Comparison of ENCODE assay signal across 9 cellular contexts in genomic region chr1:4825841-4826450, GRCh38.
DNase-seq lines count a peak whose midpoint lies in the region; ATAC-seq and TF ChIP-seq lines count a peak whose summit lies in the region.
"Had no signal": no experiment of that assay in that cellular context is flagged by ENCODE, and none has a peak within 500 bp of the region (broad histone marks: within the 10 kb centered on the region; RNA-seq: fewer than 3 reads in every experiment).

No MANE protein-coding gene starts in this region.

- TF ChIP-seq POLR2A in adrenal gland (IDR thresholded peaks at IDR 0.05), result no peak

- DNase-seq in DMS114 treated with DMSO at 0.1 percent for 48 hours (lab: John Stamatoyannopoulos, UW; ENCODE audit: unreplicated experiment), result peak; percentile 14
- peak; percentile 2 for DNase-seq in HT-29 (ENCODE audit: low spot score)
- no peak for DNase-seq in adrenal gland
- DNase-seq in medulla oblongata (ENCODE audit: extremely low spot score), result peak; percentile 60
- DNase-seq in AG20443 (ENCODE audit: low spot score), result no peak
- no peak for DNase-seq in HFFc6

- no peak overlapping the region for H3K4me3 Mint-ChIP-seq in HFFc6
- H3K4me3 Mint-ChIP-seq: IgD-negative memory B cell had no signal

- H3K9me3 ChIP-seq in adrenal gland (replicated peaks in 1 of 3), result no peaks in the 10 kb centered on the region

- ATAC-seq in GM18870 (IDR thresholded peaks at IDR 0.05; ENCODE audit: unreplicated experiment) (no peak), HG03175 (IDR thresholded peaks at IDR 0.05; ENCODE audit: unreplicated experiment) (no peak)

- H3K27me3 ChIP-seq in adrenal gland, result no peaks in the 10 kb centered on the region

- intact Hi-C loops in adrenal gland (cut with DNase I), result no loop called here

- H3K27me3 Mint-ChIP-seq in HFFc6 (ENCODE audit: insufficient read depth), result no peaks in the 10 kb centered on the region; the same call in none of the 2 replicates

- H3K4me1 ChIP-seq in adrenal gland (replicated peaks in 1 of 2), result no peaks in the 10 kb centered on the region

- no peak overlapping the region for H3K27ac ChIP-seq in adrenal gland

- no peak overlapping the region for H3K4me3 ChIP-seq in adrenal gland

- H3K4me1 Mint-ChIP-seq in HFFc6 (ENCODE audit: low read depth), result no peaks in the 10 kb centered on the region

- no peaks in the 10 kb centered on the region for H3K36me3 ChIP-seq in adrenal gland (replicated peaks in 1 of 2)

- TF ChIP-seq CTCF in adrenal gland (IDR thresholded peaks at IDR 0.05) (peak in 5 of 6 experiments; percentile 21 to 34 (median 26)), HFFc6 (IDR thresholded peaks at IDR 0.05) (no peak)

- H3K36me3 Mint-ChIP-seq in HFFc6 (ENCODE audit: low read depth), result peaks cover 6% of the 10 kb centered on the region

- no peak overlapping the region for H3K27ac Mint-ChIP-seq in HFFc6
- H3K27ac Mint-ChIP-seq: IgD-negative memory B cell had no signal

- H3K9me3 Mint-ChIP-seq in HFFc6, result peaks cover 70% of the 10 kb centered on the region

- 51 to 59% (median 54%) methylated on average over 5 of the region's 5 CpGs for WGBS in adrenal gland, 4 donors

Comparison
In these comparisons a context has a peak if more than half of its experiments do, and no peak if none do; other contexts are left out.
1. DNase-seq: peak in DMS114 treated with DMSO at 0.1 percent for 48 hours (single experiment), HT-29 (single experiment) and medulla oblongata (single experiment); none in adrenal gland (0 of 7), AG20443 (single experiment) and HFFc6 (single experiment).